1 cellular context compared by ENCODE assay signal in genomic region chr4:75514131-75514948, GRCh38.
A peak's percentile ranks its signal among the peaks of the same experiment; 100 is the strongest.
TF ChIP-seq lines count a peak whose summit lies in the region.

TSS of gene RCHY1 (minus strand) at chr4:75514403. CDS start at chr4:75514286, 117 bp downstream.
A gene with protein sequence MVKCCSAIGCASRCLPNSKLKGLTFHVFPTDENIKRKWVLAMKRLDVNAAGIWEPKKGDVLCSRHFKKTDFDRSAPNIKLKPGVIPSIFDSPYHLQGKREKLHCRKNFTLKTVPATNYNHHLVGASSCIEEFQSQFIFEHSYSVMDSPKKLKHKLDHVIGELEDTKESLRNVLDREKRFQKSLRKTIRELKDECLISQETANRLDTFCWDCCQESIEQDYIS (plus strand): TSS chr4:75514473. CDS start chr4:75515453, 980 bp downstream.

TF ChIP-seq in HepG2, 621 proteins besides CTCF, POLR2A, EP300 and RAD21 (continued from another document and continues in another):
- peak; percentile 85 for TF ChIP-seq MAX (IDR thresholded peaks at IDR 0.05)
- peak; percentile 35; the same call in 1 of the 2 replicates for TF ChIP-seq THRA (CRISPR knock-in tag; IDR thresholded peaks at IDR 0.05; ENCODE audit: borderline replicate concordance)
- no peak for TF ChIP-seq ZNF24 (IDR thresholded peaks at IDR 0.05)
- 0 out of 2 replicates have a peak, but pooled peaks have one; percentile 86 for TF ChIP-seq EED (CRISPR knock-in tag; IDR thresholded peaks at IDR 0.05)
- no peak; the same call in 1 of the 2 replicates for TF ChIP-seq MIER2 (CRISPR knock-in tag; IDR thresholded peaks at IDR 0.05)
- peak; percentile 58; the same call in 1 of the 2 replicates for TF ChIP-seq ZNF235 (CRISPR knock-in tag; IDR thresholded peaks at IDR 0.05; ENCODE audit: borderline replicate concordance)
- no peak for TF ChIP-seq ZMYM3 (CRISPR knock-in tag; IDR thresholded peaks at IDR 0.05)
- TF ChIP-seq ZNF780A (CRISPR knock-in tag; IDR thresholded peaks at IDR 0.05): peak; percentile 88
- no peak for TF ChIP-seq NR3C1 (CRISPR knock-in tag; IDR thresholded peaks at IDR 0.05)
- peak; percentile 79 for TF ChIP-seq SP5 (CRISPR knock-in tag; IDR thresholded peaks at IDR 0.05; ENCODE audit: borderline replicate concordance, low read depth)
- TF ChIP-seq ZNF326 (CRISPR knock-in tag; IDR thresholded peaks at IDR 0.05; ENCODE audit: borderline replicate concordance): no peak
- TF ChIP-seq ZNF839 (CRISPR knock-in tag; IDR thresholded peaks at IDR 0.05; ENCODE audit: borderline replicate concordance): no peak; the same call in 1 of the 2 replicates
- 0 out of 2 replicates have a peak, but pooled peaks have one; percentile 49 for TF ChIP-seq GATA4 (IDR thresholded peaks at IDR 0.05; ENCODE audit: borderline replicate concordance, low read depth)
- TF ChIP-seq, protein P1, sequence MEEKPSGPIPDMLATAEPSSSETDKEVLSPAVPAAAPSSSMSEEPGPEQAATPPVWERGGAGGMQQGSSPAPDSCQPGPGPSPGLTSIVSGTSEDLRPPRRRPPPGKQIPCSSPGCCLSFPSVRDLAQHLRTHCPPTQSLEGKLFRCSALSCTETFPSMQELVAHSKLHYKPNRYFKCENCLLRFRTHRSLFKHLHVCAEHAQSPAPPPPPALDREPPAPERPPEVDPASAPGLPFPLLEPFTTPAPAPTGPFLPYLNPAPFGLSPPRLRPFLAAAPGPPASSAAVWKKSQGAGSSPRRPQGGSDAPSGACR (CRISPR knock-in tag; IDR thresholded peaks at IDR 0.05): peak; percentile 97
- TF ChIP-seq, protein P2, sequence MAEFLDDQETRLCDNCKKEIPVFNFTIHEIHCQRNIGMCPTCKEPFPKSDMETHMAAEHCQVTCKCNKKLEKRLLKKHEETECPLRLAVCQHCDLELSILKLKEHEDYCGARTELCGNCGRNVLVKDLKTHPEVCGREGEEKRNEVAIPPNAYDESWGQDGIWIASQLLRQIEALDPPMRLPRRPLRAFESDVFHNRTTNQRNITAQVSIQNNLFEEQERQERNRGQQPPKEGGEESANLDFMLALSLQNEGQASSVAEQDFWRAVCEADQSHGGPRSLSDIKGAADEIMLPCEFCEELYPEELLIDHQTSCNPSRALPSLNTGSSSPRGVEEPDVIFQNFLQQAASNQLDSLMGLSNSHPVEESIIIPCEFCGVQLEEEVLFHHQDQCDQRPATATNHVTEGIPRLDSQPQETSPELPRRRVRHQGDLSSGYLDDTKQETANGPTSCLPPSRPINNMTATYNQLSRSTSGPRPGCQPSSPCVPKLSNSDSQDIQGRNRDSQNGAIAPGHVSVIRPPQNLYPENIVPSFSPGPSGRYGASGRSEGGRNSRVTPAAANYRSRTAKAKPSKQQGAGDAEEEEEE (CRISPR knock-in tag; IDR thresholded peaks at IDR 0.05; ENCODE audit: borderline replicate concordance): no peak
- TF ChIP-seq ZNF431 (CRISPR knock-in tag; IDR thresholded peaks at IDR 0.05; ENCODE audit: borderline replicate concordance, low read depth): 0 out of 2 replicates have a peak, but pooled peaks have one; percentile 50
- no peak for TF ChIP-seq CC2D1A (CRISPR knock-in tag; IDR thresholded peaks at IDR 0.05)
- no peak for TF ChIP-seq ZNF180 (CRISPR knock-in tag; IDR thresholded peaks at IDR 0.05; ENCODE audit: borderline replicate concordance, low read depth)
- peak; percentile 92 for TF ChIP-seq SALL1 (CRISPR knock-in tag; IDR thresholded peaks at IDR 0.05)
- TF ChIP-seq GPBP1L1 (CRISPR knock-in tag; IDR thresholded peaks at IDR 0.05): no peak
- peak; percentile 72 for TF ChIP-seq HCFC1 (IDR thresholded peaks at IDR 0.05; ENCODE audit: low read depth, low read length)
- TF ChIP-seq, protein P3, sequence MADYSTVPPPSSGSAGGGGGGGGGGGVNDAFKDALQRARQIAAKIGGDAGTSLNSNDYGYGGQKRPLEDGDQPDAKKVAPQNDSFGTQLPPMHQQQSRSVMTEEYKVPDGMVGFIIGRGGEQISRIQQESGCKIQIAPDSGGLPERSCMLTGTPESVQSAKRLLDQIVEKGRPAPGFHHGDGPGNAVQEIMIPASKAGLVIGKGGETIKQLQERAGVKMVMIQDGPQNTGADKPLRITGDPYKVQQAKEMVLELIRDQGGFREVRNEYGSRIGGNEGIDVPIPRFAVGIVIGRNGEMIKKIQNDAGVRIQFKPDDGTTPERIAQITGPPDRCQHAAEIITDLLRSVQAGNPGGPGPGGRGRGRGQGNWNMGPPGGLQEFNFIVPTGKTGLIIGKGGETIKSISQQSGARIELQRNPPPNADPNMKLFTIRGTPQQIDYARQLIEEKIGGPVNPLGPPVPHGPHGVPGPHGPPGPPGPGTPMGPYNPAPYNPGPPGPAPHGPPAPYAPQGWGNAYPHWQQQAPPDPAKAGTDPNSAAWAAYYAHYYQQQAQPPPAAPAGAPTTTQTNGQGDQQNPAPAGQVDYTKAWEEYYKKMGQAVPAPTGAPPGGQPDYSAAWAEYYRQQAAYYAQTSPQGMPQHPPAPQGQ (CRISPR knock-in tag; IDR thresholded peaks at IDR 0.05; ENCODE audit: borderline replicate concordance): no peak
- TF ChIP-seq TEF (CRISPR knock-in tag; IDR thresholded peaks at IDR 0.05): no peak; the same call in 1 of the 2 replicates
- TF ChIP-seq TAF1 (CRISPR knock-in tag; IDR thresholded peaks at IDR 0.05): peak; percentile 91
- peak; percentile 13; the same call in 1 of the 2 replicates for TF ChIP-seq FOSL2 (CRISPR knock-in tag; IDR thresholded peaks at IDR 0.05)
- TF ChIP-seq ZFX (CRISPR knock-in tag; IDR thresholded peaks at IDR 0.05; ENCODE audit: low read depth): peak; percentile 76; the same call in 1 of the 2 replicates
- TF ChIP-seq, protein P4, sequence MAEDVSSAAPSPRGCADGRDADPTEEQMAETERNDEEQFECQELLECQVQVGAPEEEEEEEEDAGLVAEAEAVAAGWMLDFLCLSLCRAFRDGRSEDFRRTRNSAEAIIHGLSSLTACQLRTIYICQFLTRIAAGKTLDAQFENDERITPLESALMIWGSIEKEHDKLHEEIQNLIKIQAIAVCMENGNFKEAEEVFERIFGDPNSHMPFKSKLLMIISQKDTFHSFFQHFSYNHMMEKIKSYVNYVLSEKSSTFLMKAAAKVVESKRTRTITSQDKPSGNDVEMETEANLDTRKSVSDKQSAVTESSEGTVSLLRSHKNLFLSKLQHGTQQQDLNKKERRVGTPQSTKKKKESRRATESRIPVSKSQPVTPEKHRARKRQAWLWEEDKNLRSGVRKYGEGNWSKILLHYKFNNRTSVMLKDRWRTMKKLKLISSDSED (CRISPR knock-in tag; IDR thresholded peaks at IDR 0.05): no peak
- TF ChIP-seq, protein P5, sequence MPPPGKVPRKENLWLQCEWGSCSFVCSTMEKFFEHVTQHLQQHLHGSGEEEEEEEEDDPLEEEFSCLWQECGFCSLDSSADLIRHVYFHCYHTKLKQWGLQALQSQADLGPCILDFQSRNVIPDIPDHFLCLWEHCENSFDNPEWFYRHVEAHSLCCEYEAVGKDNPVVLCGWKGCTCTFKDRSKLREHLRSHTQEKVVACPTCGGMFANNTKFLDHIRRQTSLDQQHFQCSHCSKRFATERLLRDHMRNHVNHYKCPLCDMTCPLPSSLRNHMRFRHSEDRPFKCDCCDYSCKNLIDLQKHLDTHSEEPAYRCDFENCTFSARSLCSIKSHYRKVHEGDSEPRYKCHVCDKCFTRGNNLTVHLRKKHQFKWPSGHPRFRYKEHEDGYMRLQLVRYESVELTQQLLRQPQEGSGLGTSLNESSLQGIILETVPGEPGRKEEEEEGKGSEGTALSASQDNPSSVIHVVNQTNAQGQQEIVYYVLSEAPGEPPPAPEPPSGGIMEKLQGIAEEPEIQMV (CRISPR knock-in tag; IDR thresholded peaks at IDR 0.05; ENCODE audit: low read depth): no peak
- TF ChIP-seq, protein P6, sequence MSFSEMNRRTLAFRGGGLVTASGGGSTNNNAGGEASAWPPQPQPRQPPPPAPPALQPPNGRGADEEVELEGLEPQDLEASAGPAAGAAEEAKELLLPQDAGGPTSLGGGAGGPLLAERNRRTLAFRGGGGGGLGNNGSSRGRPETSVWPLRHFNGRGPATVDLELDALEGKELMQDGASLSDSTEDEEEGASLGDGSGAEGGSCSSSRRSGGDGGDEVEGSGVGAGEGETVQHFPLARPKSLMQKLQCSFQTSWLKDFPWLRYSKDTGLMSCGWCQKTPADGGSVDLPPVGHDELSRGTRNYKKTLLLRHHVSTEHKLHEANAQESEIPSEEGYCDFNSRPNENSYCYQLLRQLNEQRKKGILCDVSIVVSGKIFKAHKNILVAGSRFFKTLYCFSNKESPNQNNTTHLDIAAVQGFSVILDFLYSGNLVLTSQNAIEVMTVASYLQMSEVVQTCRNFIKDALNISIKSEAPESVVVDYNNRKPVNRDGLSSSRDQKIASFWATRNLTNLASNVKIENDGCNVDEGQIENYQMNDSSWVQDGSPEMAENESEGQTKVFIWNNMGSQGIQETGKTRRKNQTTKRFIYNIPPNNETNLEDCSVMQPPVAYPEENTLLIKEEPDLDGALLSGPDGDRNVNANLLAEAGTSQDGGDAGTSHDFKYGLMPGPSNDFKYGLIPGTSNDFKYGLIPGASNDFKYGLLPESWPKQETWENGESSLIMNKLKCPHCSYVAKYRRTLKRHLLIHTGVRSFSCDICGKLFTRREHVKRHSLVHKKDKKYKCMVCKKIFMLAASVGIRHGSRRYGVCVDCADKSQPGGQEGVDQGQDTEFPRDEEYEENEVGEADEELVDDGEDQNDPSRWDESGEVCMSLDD (CRISPR knock-in tag; IDR thresholded peaks at IDR 0.05; ENCODE audit: borderline replicate concordance): no peak
- TF ChIP-seq, protein P7, sequence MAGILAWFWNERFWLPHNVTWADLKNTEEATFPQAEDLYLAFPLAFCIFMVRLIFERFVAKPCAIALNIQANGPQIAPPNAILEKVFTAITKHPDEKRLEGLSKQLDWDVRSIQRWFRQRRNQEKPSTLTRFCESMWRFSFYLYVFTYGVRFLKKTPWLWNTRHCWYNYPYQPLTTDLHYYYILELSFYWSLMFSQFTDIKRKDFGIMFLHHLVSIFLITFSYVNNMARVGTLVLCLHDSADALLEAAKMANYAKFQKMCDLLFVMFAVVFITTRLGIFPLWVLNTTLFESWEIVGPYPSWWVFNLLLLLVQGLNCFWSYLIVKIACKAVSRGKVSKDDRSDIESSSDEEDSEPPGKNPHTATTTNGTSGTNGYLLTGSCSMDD (CRISPR knock-in tag; IDR thresholded peaks at IDR 0.05): no peak
- TF ChIP-seq, protein P8, sequence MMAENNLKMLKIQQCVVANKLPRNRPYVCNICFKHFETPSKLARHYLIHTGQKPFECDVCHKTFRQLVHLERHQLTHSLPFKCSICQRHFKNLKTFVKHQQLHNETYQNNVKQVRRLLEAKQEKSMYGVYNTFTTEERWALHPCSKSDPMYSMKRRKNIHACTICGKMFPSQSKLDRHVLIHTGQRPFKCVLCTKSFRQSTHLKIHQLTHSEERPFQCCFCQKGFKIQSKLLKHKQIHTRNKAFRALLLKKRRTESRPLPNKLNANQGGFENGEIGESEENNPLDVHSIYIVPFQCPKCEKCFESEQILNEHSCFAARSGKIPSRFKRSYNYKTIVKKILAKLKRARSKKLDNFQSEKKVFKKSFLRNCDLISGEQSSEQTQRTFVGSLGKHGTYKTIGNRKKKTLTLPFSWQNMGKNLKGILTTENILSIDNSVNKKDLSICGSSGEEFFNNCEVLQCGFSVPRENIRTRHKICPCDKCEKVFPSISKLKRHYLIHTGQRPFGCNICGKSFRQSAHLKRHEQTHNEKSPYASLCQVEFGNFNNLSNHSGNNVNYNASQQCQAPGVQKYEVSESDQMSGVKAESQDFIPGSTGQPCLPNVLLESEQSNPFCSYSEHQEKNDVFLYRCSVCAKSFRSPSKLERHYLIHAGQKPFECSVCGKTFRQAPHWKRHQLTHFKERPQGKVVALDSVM (CRISPR knock-in tag; IDR thresholded peaks at IDR 0.05): no peak
- TF ChIP-seq MAFG (CRISPR knock-in tag; IDR thresholded peaks at IDR 0.05): no peak
- peak; percentile 79 for TF ChIP-seq MYPOP (CRISPR knock-in tag; IDR thresholded peaks at IDR 0.05)
- peak; percentile 32; the same call in 1 of the 2 replicates for TF ChIP-seq ZNF136 (CRISPR knock-in tag; IDR thresholded peaks at IDR 0.05; ENCODE audit: low read depth)
- TF ChIP-seq NFRKB (IDR thresholded peaks at IDR 0.05): no peak
- no peak for TF ChIP-seq PBX2 (CRISPR knock-in tag; IDR thresholded peaks at IDR 0.05)
- peak; percentile 62; the same call in 1 of the 2 replicates for TF ChIP-seq CAMTA2 (CRISPR knock-in tag; IDR thresholded peaks at IDR 0.05; ENCODE audit: borderline replicate concordance)
